Comparison of ENCODE assay signal across 1 cellular context in genomic region chr12:123043536-123044001, GRCh38.
TF ChIP-seq lines count a peak whose summit lies in the region.

No MANE protein-coding gene starts in this region.

TF ChIP-seq in SK-N-SH, 30 proteins besides CTCF, POLR2A, EP300 and RAD21 (continued from another document):
- TF ChIP-seq, protein P1, sequence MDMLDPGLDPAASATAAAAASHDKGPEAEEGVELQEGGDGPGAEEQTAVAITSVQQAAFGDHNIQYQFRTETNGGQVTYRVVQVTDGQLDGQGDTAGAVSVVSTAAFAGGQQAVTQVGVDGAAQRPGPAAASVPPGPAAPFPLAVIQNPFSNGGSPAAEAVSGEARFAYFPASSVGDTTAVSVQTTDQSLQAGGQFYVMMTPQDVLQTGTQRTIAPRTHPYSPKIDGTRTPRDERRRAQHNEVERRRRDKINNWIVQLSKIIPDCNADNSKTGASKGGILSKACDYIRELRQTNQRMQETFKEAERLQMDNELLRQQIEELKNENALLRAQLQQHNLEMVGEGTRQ (IDR thresholded peaks at IDR 0.05; ENCODE audit: borderline replicate concordance, low read depth, low read length) = no peak
- peak; percentile 40; the same call in 1 of the 2 replicates for TF ChIP-seq TCF12 (IDR thresholded peaks at IDR 0.05)
- TF ChIP-seq GATA2 (CRISPR knock-in tag; IDR thresholded peaks at IDR 0.05) = no peak
- no peak for TF ChIP-seq NRF1 (IDR thresholded peaks at IDR 0.05; ENCODE audit: low read depth, low read length)
- peak; percentile 49; the same call in 1 of the 2 replicates for TF ChIP-seq FOSL2 (IDR thresholded peaks at IDR 0.05; ENCODE audit: borderline replicate concordance, low read depth)
